In the genomic region with DNA sequence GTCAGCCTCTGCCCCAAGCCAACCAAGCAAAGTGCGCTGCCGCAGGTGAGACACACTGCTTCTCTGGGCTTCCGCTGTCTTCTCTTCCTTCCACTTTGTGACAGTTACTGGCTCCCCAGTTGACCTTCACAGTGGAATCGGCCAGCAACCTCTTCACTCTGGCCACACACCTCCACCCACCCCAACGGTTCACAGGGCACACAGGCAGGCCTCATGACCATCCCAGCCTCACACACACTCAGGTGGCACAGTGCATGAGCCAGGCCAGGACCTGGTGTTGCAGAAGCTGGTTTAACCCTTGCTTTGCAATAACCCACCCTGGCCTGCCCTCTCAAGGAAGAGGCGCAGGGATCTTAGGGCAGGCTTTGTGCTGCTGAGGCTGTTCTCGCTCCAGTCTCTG, we compare ENCODE assay signal across 1 cellular context.
TF ChIP-seq lines count a peak whose summit lies in the region.

No MANE protein-coding gene starts in this region.

TF ChIP-seq in GM23338, 12 proteins besides CTCF, POLR2A, EP300 and RAD21 (continued from another document):
- TF ChIP-seq REST (IDR thresholded peaks at IDR 0.05; ENCODE audit: unreplicated experiment), result no peak
- TF ChIP-seq ZNF462 (CRISPR knock-in tag; IDR thresholded peaks at IDR 0.05), result no peak
- no peak for TF ChIP-seq EZH2phosphoT487 (IDR thresholded peaks at IDR 0.05; ENCODE audit: unreplicated experiment)
- TF ChIP-seq STAT1 (IDR thresholded peaks at IDR 0.05; ENCODE audit: unreplicated experiment), result no peak
- TF ChIP-seq ZNF331 (CRISPR knock-in tag; IDR thresholded peaks at IDR 0.05; ENCODE audit: low read depth), result no peak
- TF ChIP-seq CREB1 (CRISPR knock-in tag; IDR thresholded peaks at IDR 0.05; ENCODE audit: low read depth), result no peak
